In the genomic region with DNA sequence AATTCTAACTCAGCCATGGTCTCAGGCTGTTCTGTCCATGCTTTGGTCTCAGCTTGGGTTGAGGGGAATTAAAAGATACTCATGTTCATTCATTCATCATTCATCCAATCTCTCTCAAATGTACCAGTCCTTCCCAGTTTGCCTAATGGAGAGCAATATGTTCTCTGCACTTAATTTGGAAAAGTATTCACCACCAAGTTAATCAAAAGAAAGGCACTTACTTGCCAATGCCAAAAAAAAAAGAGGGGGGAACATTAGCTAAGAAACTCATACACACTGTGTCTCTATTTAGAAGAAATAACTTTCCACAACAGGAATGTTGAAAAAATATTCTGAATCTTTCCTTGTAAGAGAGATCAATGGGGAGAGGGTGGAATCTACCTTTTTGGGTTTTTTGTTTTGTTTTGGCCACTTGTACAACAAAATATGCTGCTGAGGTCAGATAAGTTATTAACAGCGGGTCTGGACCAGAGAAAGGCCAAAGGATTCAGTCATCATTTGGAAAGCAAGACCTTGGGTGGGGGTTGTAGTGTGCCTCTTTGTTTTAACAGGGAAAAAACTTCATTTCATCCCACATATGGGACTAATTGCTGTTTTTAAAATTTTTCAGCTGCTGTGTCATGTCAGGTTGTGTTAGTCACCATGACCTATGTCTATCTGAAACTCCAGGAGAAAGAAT, we compare ENCODE assay signal across 11 cellular contexts.
DNase-seq lines count a peak whose midpoint lies in the region; ATAC-seq, FAIRE-seq and TF ChIP-seq lines count a peak whose summit lies in the region.
"Had no signal": no experiment of that assay in that cellular context is flagged by ENCODE, and none has a peak within 500 bp of the region (broad histone marks: within the 10 kb centered on the region; RNA-seq: fewer than 3 reads in every experiment).

No MANE protein-coding gene starts in this region.

- H3K27ac ChIP-seq in uterus (peak overlapping the region; percentile 64 to 72), A673 (ENCODE audit: low read depth, low read length, poor library complexity, severe bottlenecking) (no peak overlapping the region)

- CTCF ChIA-PET in A673 (lab: Charles Lee) = no interaction called here

- no TSS peak for BruUV-seq in A673 (replicated peaks; lab: Mats Ljungman, UMichigan)

- POLR2A ChIA-PET in A673 (lab: Charles Lee; ENCODE audit: low non-redundant PET) = no interaction called here

- no peaks in the 10 kb centered on the region for H3K9me3 ChIP-seq in uterus
- H3K9me3 ChIP-seq in A673 (ENCODE audit: low read depth, low read length, poor library complexity, severe bottlenecking) = no peaks in the 10 kb centered on the region

- no peak overlapping the region for H3K4me3 ChIP-seq in cardiac fibroblast (replicated peaks in 1 of 2; ENCODE audit: low read depth in 2 of 2, low read length in 2 of 2)
- H3K4me3 ChIP-seq in uterus = no peak overlapping the region
- no peak overlapping the region for H3K4me3 ChIP-seq in A673 (ENCODE audit: low read depth, low read length, poor library complexity, severe bottlenecking)

- TF ChIP-seq POLR2A in uterus (IDR thresholded peaks at IDR 0.05) = no peak

- H3K27me3 ChIP-seq in uterus = no peaks in the 10 kb centered on the region
- H3K27me3 ChIP-seq in A673 (replicated peaks; ENCODE audit: insufficient read depth, low read depth, low read length, poor library complexity) = no peaks in the 10 kb centered on the region

- intact Hi-C loops in uterus (cut with DNase I; ENCODE audit: low total_unique reads) (no loop called here), A673 (cut with micrococcal nuclease; ENCODE audit: unreplicated experiment) (no loop called here)

- TF ChIP-seq CTCF in cardiac fibroblast (IDR thresholded peaks at IDR 0.05; ENCODE audit: low read depth, low read length) (no peak), uterus (IDR thresholded peaks at IDR 0.05) (no peak), GM13976 (IDR thresholded peaks at IDR 0.05; ENCODE audit: borderline replicate concordance, control extremely low read depth, extremely low read depth, insufficient read depth, missing control alignments) (no peak), A673 (conservative IDR thresholded peaks at IDR 0.05; ENCODE audit: low read depth, low read length) (no peak)

- H3K36me3 ChIP-seq in uterus = no peaks in the 10 kb centered on the region
- H3K36me3 ChIP-seq in A673 (ENCODE audit: insufficient read depth, low read length, poor library complexity, severe bottlenecking) = no peaks in the 10 kb centered on the region

- H3K4me1 ChIP-seq in uterus (peaks cover 0 to 7% of the 10 kb centered on the region in 2 donors), A673 (ENCODE audit: insufficient read depth, low read length, poor library complexity, severe bottlenecking) (no peaks in the 10 kb centered on the region)

- FAIRE-seq in HTR-8/SVneo (lab: Jason Lieb, UNC) = no peak

- in situ Hi-C loops in GM13976 (cut with MboI; ENCODE audit: low sequenced_read_pairs, unreplicated experiment) = no loop called here

- DNase-seq in HTR-8/SVneo (ENCODE audit: insufficient read length, low spot score) (peak; percentile 12), cardiac fibroblast (ENCODE audit: low read depth in 2 of 2) (peak; percentile 82 to 96), kidney tubule cell (ENCODE audit: low spot score) (peak; percentile 84), uterus (peak; percentile 42 to 64), GM13976 (ENCODE audit: low spot score) (no peak), A673 (ENCODE audit: low spot score) (no peak)
- DNase-seq: activated T-cell treated with anti-CD3 and anti-CD28 coated beads, Interleukin-2, amount 50 U/mL, for 1 hour; left colon; NCI-H510A; stimulated activated naive CD4-positive, alpha-beta T cell treated with Interleukin-2 at 50 U/mL for 16 hours had no signal

- no peak for ATAC-seq in GM21786 (IDR thresholded peaks at IDR 0.05; ENCODE audit: unreplicated experiment)
- ATAC-seq: left colon had no signal

Comparison
In these comparisons a context has a peak if more than half of its experiments do, and no peak if none do; other contexts are left out.
1. DNase-seq: peak in HTR-8/SVneo (single experiment), cardiac fibroblast (2 of 2), kidney tubule cell (single experiment) and uterus (2 of 2); none in GM13976 (single experiment) and A673 (single experiment).